ENCODE assay signal across 8 cellular contexts in the genomic region with DNA sequence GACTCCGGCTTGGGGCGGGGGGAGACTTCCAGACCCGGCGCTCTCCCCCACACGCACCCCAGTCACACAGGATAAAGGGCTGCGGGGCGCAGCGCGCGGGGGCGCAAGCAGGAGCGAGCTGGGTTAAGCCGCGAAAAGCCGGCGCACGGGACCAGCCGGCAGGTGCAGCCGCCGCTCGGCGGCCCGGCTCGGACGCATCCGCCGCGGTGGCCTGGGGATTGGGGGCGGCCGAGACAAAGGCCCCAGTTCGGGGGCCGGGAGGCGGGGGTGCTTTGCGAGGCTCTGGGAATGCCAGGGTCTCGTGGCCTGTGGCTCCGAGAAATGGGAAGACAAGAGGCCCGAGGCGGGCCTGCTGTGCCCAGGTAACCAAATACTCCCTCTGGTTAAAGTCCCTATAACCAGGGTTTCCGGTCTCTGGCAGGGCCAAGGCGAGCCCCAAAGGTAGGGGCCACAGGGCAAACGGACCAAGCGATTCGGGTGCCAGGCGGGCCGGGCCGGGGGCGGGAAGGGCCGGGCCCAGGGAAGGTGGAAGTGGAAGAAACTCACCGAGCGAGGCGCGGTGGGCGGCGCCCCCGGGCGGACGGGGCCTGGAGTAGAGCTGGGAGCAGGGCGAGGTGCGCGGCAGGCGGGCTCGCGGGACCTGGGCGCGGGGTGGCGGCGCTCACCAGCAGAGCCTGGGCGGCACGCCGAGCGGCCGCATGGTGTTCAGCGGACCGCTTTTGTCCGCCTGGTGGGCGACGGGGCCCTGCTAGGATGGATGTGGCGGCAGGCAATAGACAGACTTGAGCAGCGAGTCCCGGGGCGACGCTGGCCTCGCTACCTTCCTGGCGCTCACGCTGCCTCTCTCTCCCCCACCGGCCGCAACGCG. TPM values are rescaled to one million over a fixed set of nuclear protein-coding genes. Genes with fewer than 3 reads are reported as not detected.
DNase-seq lines count a peak whose midpoint lies in the region; ATAC-seq and TF ChIP-seq lines count a peak whose summit lies in the region.

A gene (minus strand): TSS at position 849 of the 868 bp plus-strand sequence. CDS start 6,170 bp downstream, outside the sequence.

- peaks cover 81% of the 10 kb centered on the region for H4K20me1 ChIP-seq in BLaER1

- POLR2A ChIA-PET in activated naive CD8-positive, alpha-beta T cell treated with anti-CD3 and anti-CD28 coated beads, Interleukin-2, amount 10 ng/mL, durations not matched to agents 7 days and 5 days (lab: Charles Lee) = no interaction called here

- peaks cover 74% of the 10 kb centered on the region for H3K27me3 Mint-ChIP-seq in activated naive CD8-positive, alpha-beta T cell treated with anti-CD3 and anti-CD28 coated beads, Interleukin-2, amount 10 ng/mL, durations not matched to agents 7 days and 5 days
- peaks cover 40% of the 10 kb centered on the region for H3K27me3 Mint-ChIP-seq in mesothelial cell of epicardium (ENCODE audit: low read depth)

- peaks cover 38% of the 10 kb centered on the region for H3K4me1 ChIP-seq in BLaER1
- H3K4me1 ChIP-seq in HUES64 (ENCODE audit: insufficient read depth, low read length) = peaks cover 22% of the 10 kb centered on the region; the same call in 1 of the 2 replicates

- under 1% methylated on average over 89 of the region's 89 CpGs for WGBS in HUES64

- H3K9ac ChIP-seq in BLaER1 (no peak within 1 kb of the TSS), HUES64 (ENCODE audit: low read depth, low read length) (no peak within 1 kb of the TSS)

- peak; percentile 65 for DNase-seq in activated naive CD8-positive, alpha-beta T cell treated with anti-CD3 and anti-CD28 coated beads, Interleukin-2, amount 10 ng/mL, durations not matched to agents 7 days and 5 days
- DNase-seq in mesothelial cell of epicardium (ENCODE audit: low spot score in 2 of 2, unreplicated experiment in 2 of 2) = peak in 1 of 2 experiments; percentile 79
- DNase-seq in SKM-1 (lab: John Stamatoyannopoulos, UW; ENCODE audit: unreplicated experiment) = no peak
- no peak for DNase-seq in nucleus accumbens (lab: John Stamatoyannopoulos, UW)

- ATAC-seq in activated naive CD8-positive, alpha-beta T cell treated with anti-CD3 and anti-CD28 coated beads, Interleukin-2, amount 10 ng/mL, durations not matched to agents 7 days and 5 days (ENCODE audit: low read depth) = peak; percentile 27
- ATAC-seq in HG02571 (IDR thresholded peaks at IDR 0.05; ENCODE audit: unreplicated experiment) (no peak), HG02759 (IDR thresholded peaks at IDR 0.05; ENCODE audit: unreplicated experiment) (no peak)

- no peak for TF ChIP-seq CTCF in mesothelial cell of epicardium (IDR thresholded peaks at IDR 0.05; ENCODE audit: unreplicated experiment)

- H3K27me3 ChIP-seq in BLaER1 = peaks cover 100% of the 10 kb centered on the region
- peaks cover 100% of the 10 kb centered on the region for H3K27me3 ChIP-seq in HUES64 (ENCODE audit: insufficient read depth, low read length)

- H3K27ac ChIP-seq in BLaER1 (no peak within 1 kb of the TSS), HUES64 (ENCODE audit: low read depth, low read length) (no peak within 1 kb of the TSS)

- H3K36me3 Mint-ChIP-seq in activated naive CD8-positive, alpha-beta T cell treated with anti-CD3 and anti-CD28 coated beads, Interleukin-2, amount 10 ng/mL, durations not matched to agents 7 days and 5 days = no peaks in the 10 kb centered on the region
- H3K36me3 Mint-ChIP-seq in mesothelial cell of epicardium = no peaks in the 10 kb centered on the region

- H3K36me3 ChIP-seq in BLaER1 = no peaks in the 10 kb centered on the region
- H3K36me3 ChIP-seq in HUES64 (ENCODE audit: insufficient read depth, low read length) = no peaks in the 10 kb centered on the region

- H3K9me3 ChIP-seq in BLaER1 (no peaks in the 10 kb centered on the region), HUES64 (ENCODE audit: insufficient read depth, low read depth, low read length) (no peaks in the 10 kb centered on the region)

- peaks cover 12% of the 10 kb centered on the region for H3K4me1 Mint-ChIP-seq in activated naive CD8-positive, alpha-beta T cell treated with anti-CD3 and anti-CD28 coated beads, Interleukin-2, amount 10 ng/mL, durations not matched to agents 7 days and 5 days
- H3K4me1 Mint-ChIP-seq in mesothelial cell of epicardium = peaks cover 53% of the 10 kb centered on the region

- H3K9me3 Mint-ChIP-seq in activated naive CD8-positive, alpha-beta T cell treated with anti-CD3 and anti-CD28 coated beads, Interleukin-2, amount 10 ng/mL, durations not matched to agents 7 days and 5 days = no peaks in the 10 kb centered on the region
- H3K9me3 Mint-ChIP-seq in mesothelial cell of epicardium = no peaks in the 10 kb centered on the region

- peak within 1 kb of the TSS; percentile 64 for H3K4me2 ChIP-seq in BLaER1

- H3K4me3 ChIP-seq in BLaER1 (peak within 1 kb of the TSS; percentile 36; the same call in 1 of the 2 replicates), HUES64 (ENCODE audit: low read length) (peak within 1 kb of the TSS; percentile 18; the same call in 1 of the 2 replicates)

- no peak within 1 kb of the TSS for H3K4me3 Mint-ChIP-seq in activated naive CD8-positive, alpha-beta T cell treated with anti-CD3 and anti-CD28 coated beads, Interleukin-2, amount 10 ng/mL, durations not matched to agents 7 days and 5 days
- H3K4me3 Mint-ChIP-seq in mesothelial cell of epicardium = peak within 1 kb of the TSS; percentile 94

- H3K27ac Mint-ChIP-seq in activated naive CD8-positive, alpha-beta T cell treated with anti-CD3 and anti-CD28 coated beads, Interleukin-2, amount 10 ng/mL, durations not matched to agents 7 days and 5 days = peak within 1 kb of the TSS; percentile 34
- H3K27ac Mint-ChIP-seq in mesothelial cell of epicardium = peak within 1 kb of the TSS; percentile 81

RNA-seq across cellular contexts. Expression of the gene that starts here (rescaled TPM):
- 0.55 TPM for polyA plus RNA-seq in HUES64 (2013, experiment 1 of 2)
- 0.63 TPM for polyA plus RNA-seq in HUES64 (2013, experiment 2 of 2)
- total RNA-seq in activated naive CD8-positive, alpha-beta T cell treated with anti-CD3 and anti-CD28 coated beads, Interleukin-2, amount 10 ng/mL, durations not matched to agents 7 days and 5 days = not detected
- total RNA-seq in mesothelial cell of epicardium = 53.2 to 60.4 TPM (median 54.3 TPM) in 3 replicates

Comparison
In these comparisons a context has a peak if more than half of its experiments do, and no peak if none do; other contexts are left out.
1. RNA of the gene that starts here (total RNA-seq): 53.2 to 60.4 TPM in mesothelial cell of epicardium; not detected in activated naive CD8-positive, alpha-beta T cell treated with anti-CD3 and anti-CD28 coated beads, Interleukin-2, amount 10 ng/mL, durations not matched to agents 7 days and 5 days; every median in the first group is over 10 times any median in the second.
2. Peak in DNase-seq and ATAC-seq in activated naive CD8-positive, alpha-beta T cell treated with anti-CD3 and anti-CD28 coated beads, Interleukin-2, amount 10 ng/mL, durations not matched to agents 7 days and 5 days; RNA of the gene not detected or under 1 TPM.